In the genomic region with DNA sequence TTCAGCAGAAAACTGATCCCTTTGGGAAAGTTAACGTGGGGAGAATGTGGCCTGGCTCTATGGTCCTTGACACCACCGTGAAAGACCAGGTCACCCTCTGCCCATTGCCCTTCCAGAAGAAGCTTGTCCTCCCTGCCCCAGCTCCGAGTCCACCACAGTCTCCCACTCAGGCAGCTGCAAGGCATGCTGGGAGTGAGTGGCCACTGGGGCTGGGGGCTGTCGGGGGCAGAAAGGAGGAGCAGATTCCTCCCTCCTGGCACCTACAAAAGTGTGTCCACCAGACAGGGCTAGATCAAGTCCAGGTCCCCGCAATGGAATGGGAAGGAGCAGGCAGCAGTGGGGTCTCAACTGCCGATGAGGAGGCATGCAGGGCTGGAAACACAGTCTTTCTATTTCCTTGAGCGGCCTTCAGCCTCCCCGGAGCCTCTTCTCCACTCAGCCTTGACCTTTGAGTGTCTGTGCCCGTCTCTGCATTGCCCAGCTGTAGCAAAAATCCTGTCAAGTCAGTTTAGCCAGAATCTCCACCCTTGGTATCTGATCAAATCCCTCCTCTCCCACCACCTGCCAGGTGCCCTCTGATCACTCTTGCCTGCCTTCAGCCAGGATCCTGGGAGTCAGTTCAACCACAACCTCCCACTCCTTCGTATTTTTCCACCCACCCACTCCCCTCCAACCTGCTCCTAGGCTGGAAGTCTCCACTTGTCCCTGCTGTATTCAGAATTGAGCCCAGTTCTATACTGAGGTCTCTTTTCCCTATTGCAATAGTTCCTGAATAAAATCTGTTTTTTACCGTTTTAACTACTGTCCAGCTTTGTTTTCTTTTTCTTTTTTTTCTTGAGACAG, we compare ENCODE assay signal across 9 cellular contexts.
"Had no signal": no experiment of that assay in that cellular context is flagged by ENCODE, and none has a peak within 500 bp of the region (broad histone marks: within the 10 kb centered on the region; RNA-seq: fewer than 3 reads in every experiment).

No MANE protein-coding gene starts in this region.

- H3K4me1 ChIP-seq: colonic mucosa, transverse colon had no signal

- H3K4me3 ChIP-seq: colonic mucosa, transverse colon had no signal

- H3K27me3 ChIP-seq: colonic mucosa, transverse colon had no signal

- H3K36me3 ChIP-seq: colonic mucosa, transverse colon had no signal

- H3K9me3 ChIP-seq: colonic mucosa, transverse colon had no signal

- H3K27ac ChIP-seq: colonic mucosa, transverse colon, VCaP had no signal

- FAIRE-seq: astrocyte had no signal

- DNase-seq: activated naive CD4-positive, alpha-beta T cell treated with anti-CD3 and anti-CD28 coated beads for 36 hours; colonic mucosa; hippocampal formation; naive B cell; right cardiac atrium; T-helper 1 cell; transverse colon had no signal
